In the genomic region with DNA sequence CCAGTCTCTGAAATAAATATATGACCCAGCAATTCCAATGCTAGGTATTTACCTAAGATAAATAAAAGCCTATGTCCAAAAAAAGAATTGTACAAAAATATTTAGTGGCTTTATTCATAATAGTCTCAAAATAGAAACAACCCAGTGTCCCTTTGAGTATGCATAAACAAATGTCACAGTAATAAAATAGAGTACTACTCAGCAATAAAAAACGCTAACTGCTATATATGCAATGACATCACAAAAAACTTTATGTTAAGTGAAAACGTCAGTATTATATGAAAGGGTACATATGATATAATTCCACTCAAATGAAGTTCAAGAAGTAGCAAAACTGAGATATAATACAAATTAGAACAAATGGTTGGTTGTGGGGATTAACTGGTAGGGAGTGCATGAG, we compare ENCODE assay signal across 26 cellular contexts.
DNase-seq lines count a peak whose midpoint lies in the region; ATAC-seq, FAIRE-seq and TF ChIP-seq lines count a peak whose summit lies in the region.
"Had no signal": no experiment of that assay in that cellular context is flagged by ENCODE, and none has a peak within 500 bp of the region (broad histone marks: within the 10 kb centered on the region; RNA-seq: fewer than 3 reads in every experiment).

No MANE protein-coding gene starts in this region.

- no peak overlapping the region for H2AK9ac ChIP-seq in IMR-90 (replicated peaks; ENCODE audit: low read depth, low read length, poor library complexity)

- no peak overlapping the region for H3K23ac ChIP-seq in IMR-90 (ENCODE audit: low read depth, low read length)

- H3K27me3 ChIP-seq in HepG2 (ENCODE audit: control insufficient read depth in 1 of 2, insufficient read depth in 2 of 2, low read length in 2 of 2) (no peaks in the 10 kb centered on the region), right lobe of liver (no peaks in the 10 kb centered on the region), IMR-90 (ENCODE audit: control insufficient read depth, insufficient read depth, low read length) (no peaks in the 10 kb centered on the region), K562 (ENCODE audit: control insufficient read depth in 2 of 2, insufficient read depth in 2 of 2, low read length in 2 of 2) (no peaks in the 10 kb centered on the region)
- H3K27me3 ChIP-seq: BE2C, BLaER1 had no signal

- TF ChIP-seq RAD21 in HepG2 (CRISPR knock-in tag; IDR thresholded peaks at IDR 0.05) (no peak), IMR-90 (IDR thresholded peaks at IDR 0.05; ENCODE audit: low read length) (no peak), K562 (CRISPR knock-in tag; conservative IDR thresholded peaks at IDR 0.05 in 1 of 2, IDR thresholded peaks at IDR 0.05 in 1 of 2) (no peak)

- H3K9ac ChIP-seq in HepG2 (ENCODE audit: insufficient read depth, low read depth, low read length) (no peak overlapping the region), IMR-90 (ENCODE audit: low read depth, low read length) (no peak overlapping the region), K562 (ENCODE audit: insufficient read depth in 1 of 2, low read depth in 2 of 2, low read length in 2 of 2) (no peak overlapping the region)
- H3K9ac ChIP-seq: BLaER1 had no signal

- H3K9me3 ChIP-seq in HepG2 (ENCODE audit: low read length): no peaks in the 10 kb centered on the region
- no peaks in the 10 kb centered on the region for H3K9me3 ChIP-seq in right lobe of liver
- H3K9me3 ChIP-seq in IMR-90 (ENCODE audit: control insufficient read depth, insufficient read depth, low read length): no peaks in the 10 kb centered on the region
- no peaks in the 10 kb centered on the region for H3K9me3 ChIP-seq in K562 (replicated peaks; ENCODE audit: control insufficient read depth, insufficient read depth, low read depth, low read length)
- H3K9me3 ChIP-seq: BE2C, BLaER1 had no signal

- dilution Hi-C loops in IMR-90 (cut with HindIII; ENCODE audit: low sequenced_read_pairs, unreplicated experiment): no loop called here

- H2BK5ac ChIP-seq in IMR-90 (ENCODE audit: low read depth, low read length, poor library complexity, severe bottlenecking): no peak overlapping the region

- H2AFZ ChIP-seq in HepG2 (ENCODE audit: low read length) (no peak overlapping the region), IMR-90 (replicated peaks; ENCODE audit: low read length, poor library complexity) (no peak overlapping the region), K562 (ENCODE audit: low read depth, low read length) (no peak overlapping the region)

- no peak overlapping the region for H2AK5ac ChIP-seq in IMR-90 (ENCODE audit: low read depth, low read length)

- H4K8ac ChIP-seq in IMR-90 (ENCODE audit: low read depth in 2 of 2, low read length in 2 of 2): no peak overlapping the region

- no peak overlapping the region for H3K4me2 ChIP-seq in HepG2 (ENCODE audit: low read depth, low read length)
- H3K4me2 ChIP-seq in IMR-90 (ENCODE audit: low read depth, low read length): no peak overlapping the region
- H3K4me2 ChIP-seq in K562 (ENCODE audit: insufficient read depth, low read length): no peak overlapping the region
- H3K4me2 ChIP-seq: BLaER1 had no signal

- no peak overlapping the region for H4K91ac ChIP-seq in IMR-90 (ENCODE audit: insufficient read depth, low read depth, low read length)

- H3K14ac ChIP-seq in IMR-90 (replicated peaks; ENCODE audit: low read depth, low read length): no peak overlapping the region

- POLR2A ChIA-PET in HepG2 (lab: Yijun Ruan, JAX): no interaction called here
- POLR2A ChIA-PET in IMR-90 (lab: Charles Lee; ENCODE audit: unreplicated experiment): no interaction called here
- POLR2A ChIA-PET in K562 (lab: Yijun Ruan, JAX): no interaction called here

- no peak overlapping the region for H2BK20ac ChIP-seq in IMR-90 (ENCODE audit: low read depth, low read length)

- no peak overlapping the region for H3K56ac ChIP-seq in IMR-90 (ENCODE audit: extremely low read depth, insufficient read depth, low read length)

- H3K36me3 ChIP-seq in HepG2 (replicated peaks in 1 of 2; ENCODE audit: control insufficient read depth in 1 of 2, insufficient read depth in 2 of 2, low read length in 2 of 2) (no peaks in the 10 kb centered on the region), right lobe of liver (no peaks in the 10 kb centered on the region), IMR-90 (ENCODE audit: control insufficient read depth, insufficient read depth, low read length) (no peaks in the 10 kb centered on the region), K562 (ENCODE audit: control insufficient read depth, insufficient read depth, low read length) (no peaks in the 10 kb centered on the region)
- H3K36me3 ChIP-seq: BE2C, BLaER1 had no signal

- ATAC-seq in HepG2: no peak
- no peak for ATAC-seq in right lobe of liver
- ATAC-seq in IMR-90 (ENCODE audit: low read depth): no peak
- ATAC-seq in K562: no peak
- ATAC-seq: GM12878 had no signal

- no peak for TF ChIP-seq EP300 in HepG2 (IDR thresholded peaks at IDR 0.05; ENCODE audit: low read depth in 2 of 2, low read length in 2 of 2)
- no peak for TF ChIP-seq EP300 in HepG2 (CRISPR knock-in tag; IDR thresholded peaks at IDR 0.05; ENCODE audit: borderline replicate concordance)
- no peak for TF ChIP-seq EP300 in K562 (IDR thresholded peaks at IDR 0.05; ENCODE audit: low read length)

- intact Hi-C loops in HepG2 (cut with micrococcal nuclease; ENCODE audit: unreplicated experiment) (loop anchor here (5.0 kb wide), 1 partner anchor 1039 kb away; no protein-coding TSS in a partner anchor), right lobe of liver (cut with DNase I) (no loop called here), IMR-90 (cut with micrococcal nuclease) (no loop called here), K562 (cut with micrococcal nuclease) (no loop called here)

- DNase-seq in HepG2 (ENCODE audit: low spot score) (no peak), right lobe of liver (no peak), IMR-90 (no peak), K562 (ENCODE audit: extremely low read depth in 1 of 4, low spot score in 3 of 4) (no peak), D721Med (ENCODE audit: insufficient read length, low spot score) (no peak)
- DNase-seq in stimulated activated naive CD4-positive, alpha-beta T cell (lab: John Stamatoyannopoulos, UW): no peak
- DNase-seq: ACHN; BE2C; C1 segment of cervical spinal cord; Calu3; CD4-positive, alpha-beta memory T cell; CD4-positive, CD25-positive, alpha-beta regulatory T cell; CD8-positive, alpha-beta memory T cell; COR-L47; DMS 273 treated with DMSO at 0.1 percent for 48 hours; DMS153; DMS53; DMS79; DND-41; EL; GDM1 had no signal

- H3K9me1 ChIP-seq in IMR-90 (ENCODE audit: insufficient read depth, low read length): no peaks in the 10 kb centered on the region
- no peaks in the 10 kb centered on the region for H3K9me1 ChIP-seq in K562 (ENCODE audit: control insufficient read depth, insufficient read depth, low read length)

- no peaks in the 10 kb centered on the region for H3K79me1 ChIP-seq in IMR-90 (ENCODE audit: low read depth in 1 of 2, low read length in 2 of 2)

- no peak for TF ChIP-seq POLR2A in HepG2 (IDR thresholded peaks at IDR 0.05; ENCODE audit: insufficient read depth in 1 of 2, low read depth in 2 of 2, low read length in 2 of 2)
- no peak for TF ChIP-seq POLR2A in right lobe of liver (IDR thresholded peaks at IDR 0.05)
- no peak for TF ChIP-seq POLR2A in IMR-90 (IDR thresholded peaks at IDR 0.05; ENCODE audit: low read depth, low read length)
- no peak for TF ChIP-seq POLR2A in K562 (conservative IDR thresholded peaks at IDR 0.05)

- H3K79me2 ChIP-seq in HepG2 (ENCODE audit: insufficient read depth, low read length): no peaks in the 10 kb centered on the region
- no peaks in the 10 kb centered on the region for H3K79me2 ChIP-seq in K562 (ENCODE audit: control insufficient read depth, insufficient read depth, low read length)

- H4K5ac ChIP-seq in IMR-90 (ENCODE audit: low read depth, low read length): no peak overlapping the region

- no TSS peak for BruUV-seq in HepG2 (replicated peaks; lab: Mats Ljungman, UMichigan)
- no TSS peak for BruUV-seq in IMR-90 (replicated peaks; lab: Mats Ljungman, UMichigan)
- no TSS peak for BruUV-seq in K562 (replicated peaks; lab: Mats Ljungman, UMichigan)

- H3K4me3 ChIP-seq in HepG2 (replicated peaks in 1 of 3; ENCODE audit: insufficient read depth in 1 of 3, low read depth in 2 of 3, low read length in 3 of 3) (no peak overlapping the region), right lobe of liver (no peak overlapping the region), IMR-90 (ENCODE audit: insufficient read depth, low read depth, low read length) (no peak overlapping the region), K562 (no peak overlapping the region)
- H3K4me3 ChIP-seq: BLaER1, GM12878 had no signal

- H3K4me1 ChIP-seq in HepG2 (ENCODE audit: insufficient read depth, low read length) (no peaks in the 10 kb centered on the region), right lobe of liver (no peaks in the 10 kb centered on the region), IMR-90 (ENCODE audit: control insufficient read depth, insufficient read depth, low read length) (no peaks in the 10 kb centered on the region), K562 (replicated peaks in 1 of 2; ENCODE audit: control insufficient read depth in 2 of 2, insufficient read depth in 2 of 2, low read length in 2 of 2) (no peaks in the 10 kb centered on the region)
- H3K4me1 ChIP-seq: BE2C, BLaER1 had no signal

- TF ChIP-seq CTCF in HepG2 (CRISPR knock-in tag; IDR thresholded peaks at IDR 0.05) (no peak), right lobe of liver (IDR thresholded peaks at IDR 0.05) (no peak), IMR-90 (conservative IDR thresholded peaks at IDR 0.05; ENCODE audit: low read depth, low read length) (no peak), K562 (IDR thresholded peaks at IDR 0.05 in 2 of 3, conservative IDR thresholded peaks at IDR 0.05 in 1 of 3; ENCODE audit: insufficient read depth in 2 of 3, low read depth in 1 of 3, low read length in 3 of 3) (no peak), D721Med (IDR thresholded peaks at IDR 0.05; ENCODE audit: insufficient read depth, missing control alignments) (no peak)

- no peak overlapping the region for H2BK120ac ChIP-seq in IMR-90 (ENCODE audit: low read depth, low read length)

- H2BK15ac ChIP-seq in IMR-90 (ENCODE audit: low read depth, low read length): no peak overlapping the region

- no peak overlapping the region for H3K18ac ChIP-seq in IMR-90 (ENCODE audit: low read depth, low read length)

- WGBS in HepG2 (ENCODE audit: low lambda C conversion rate): 3% methylated on average over 2 of the region's 2 CpGs
- 66% methylated on average over 2 of the region's 2 CpGs for WGBS in right lobe of liver (ENCODE audit: insufficient coverage, low coverage, low lambda C conversion rate, missing lambda C conversion rate)
- WGBS in IMR-90 (ENCODE audit: extremely low coverage in 2 of 2, insufficient read length in 1 of 2), 2 experiments: no CpG with 5 or more reads among the region's 2 CpGs
- WGBS in K562 (ENCODE audit: insufficient coverage, low coverage, missing lambda C conversion rate): 48% methylated on average over 2 of the region's 2 CpGs

- H3K27ac ChIP-seq in HepG2 (ENCODE audit: extremely low read length, insufficient read depth, low read length): no peak overlapping the region
- no peak overlapping the region for H3K27ac ChIP-seq in right lobe of liver
- no peak overlapping the region for H3K27ac ChIP-seq in IMR-90 (ENCODE audit: insufficient read depth, low read length)
- H3K27ac ChIP-seq in K562 (ENCODE audit: extremely low read depth, low read depth, low read length): no peak overlapping the region
- H3K27ac ChIP-seq: 22Rv1, BLaER1 had no signal

- CTCF ChIA-PET in HepG2 (lab: Yijun Ruan, JAX; ENCODE audit: low intra/inter-chr PET ratio, low total read pairs) (no interaction called here), IMR-90 (lab: Yijun Ruan, JAX) (no interaction called here), K562 (lab: Yijun Ruan, JAX; ENCODE audit: low intra/inter-chr PET ratio) (no interaction called here)

- in situ Hi-C loops in HepG2 (cut with HindIII; ENCODE audit: extremely low pct_ligation_motif_present, low pct_unique_long_range_greater_than_20kb) (no loop called here), IMR-90 (cut with MboI; ENCODE audit: low sequenced_read_pairs) (no loop called here), K562 (cut with MboI) (no loop called here)

- FAIRE-seq in HepG2 (lab: Jason Lieb, UNC) (no peak), K562 (lab: Jason Lieb, UNC) (no peak), D721Med (lab: Jason Lieb, UNC) (no peak)
- FAIRE-seq: GM12878, GM12892, GM18507 had no signal

- H4K20me1 ChIP-seq in HepG2 (ENCODE audit: insufficient read depth, low read length): no peaks in the 10 kb centered on the region
- H4K20me1 ChIP-seq in IMR-90 (ENCODE audit: insufficient read depth, low read length): no peaks in the 10 kb centered on the region
- no peaks in the 10 kb centered on the region for H4K20me1 ChIP-seq in K562 (replicated peaks; ENCODE audit: control insufficient read depth, insufficient read depth, low read length)
- H4K20me1 ChIP-seq: BLaER1 had no signal

- no peak overlapping the region for H3K4ac ChIP-seq in IMR-90 (ENCODE audit: low read depth, low read length)

Comparison
In these comparisons a context has a peak if more than half of its experiments do, and no peak if none do; other contexts are left out.
1. Of the 241 proteins assayed by ChIP-seq in both HepG2 and K562: peak only in HepG2: MAFF; only in K562: MAFG; in both: MAFK; in neither: 236; mixed calls (peak in some experiments, not most) for 2.